Comparison of ENCODE assay signal across 8 cellular contexts in the genomic region with DNA sequence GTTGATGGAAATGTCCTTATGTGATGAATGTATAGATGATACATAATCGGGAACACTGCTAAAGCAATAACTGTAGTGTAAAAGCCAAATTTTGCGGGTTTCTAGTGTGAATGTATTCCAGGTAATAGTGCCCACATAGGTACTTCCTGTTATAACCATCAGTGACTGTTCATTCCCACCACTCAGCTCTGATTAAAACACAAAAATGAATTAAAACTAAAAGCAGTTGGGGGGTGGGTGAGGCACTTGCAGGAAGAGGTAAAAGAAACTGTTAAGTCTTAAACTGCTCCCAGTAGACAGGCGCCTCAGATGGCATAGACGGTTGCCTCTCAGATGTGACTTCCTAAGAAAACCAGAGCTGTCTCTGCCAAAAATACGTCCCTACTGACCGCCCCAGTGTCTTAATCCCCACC. TPM values are rescaled to one million over a fixed set of nuclear protein-coding genes. Genes with fewer than 3 reads are reported as not detected.
DNase-seq lines count a peak whose midpoint lies in the region; ATAC-seq and TF ChIP-seq lines count a peak whose summit lies in the region.

No MANE protein-coding gene starts in this region.

- peaks cover 0 to 41% (median 12%) of the 10 kb centered on the region in 4 donors for H3K4me1 ChIP-seq in right lobe of liver
- H3K4me1 ChIP-seq in thyroid gland = peaks cover 9 to 16% of the 10 kb centered on the region in 2 donors

- TF ChIP-seq CTCF in right lobe of liver (IDR thresholded peaks at IDR 0.05) (no peak), thyroid gland (IDR thresholded peaks at IDR 0.05) (no peak)

- no peaks in the 10 kb centered on the region for H3K27me3 Mint-ChIP-seq in activated T-cell treated with anti-CD3 and anti-CD28 coated beads, Interleukin-2, amount 50 U/mL, for 24 hours
- no peaks in the 10 kb centered on the region for H3K27me3 Mint-ChIP-seq in activated T-cell treated with anti-CD3 and anti-CD28 coated beads, Interleukin-2, amount 50 U/mL, for 4 hours (ENCODE audit: low read depth)

- peak overlapping the region; percentile 98 for H3K4me3 Mint-ChIP-seq in activated T-cell treated with anti-CD3 and anti-CD28 coated beads, Interleukin-2, amount 50 U/mL, for 24 hours
- peak overlapping the region; percentile 87 for H3K4me3 Mint-ChIP-seq in activated T-cell treated with anti-CD3 and anti-CD28 coated beads, Interleukin-2, amount 50 U/mL, for 4 hours

- no peaks in the 10 kb centered on the region for H3K9me3 ChIP-seq in right lobe of liver
- H3K9me3 ChIP-seq in thyroid gland = no peaks in the 10 kb centered on the region

- no peaks in the 10 kb centered on the region for H3K36me3 ChIP-seq in right lobe of liver
- no peaks in the 10 kb centered on the region for H3K36me3 ChIP-seq in thyroid gland

- WGBS in right lobe of liver (ENCODE audit: insufficient coverage, low coverage, low lambda C conversion rate, missing lambda C conversion rate) = 42% methylated on average over 4 of the region's 6 CpGs
- WGBS in thyroid gland, 2 donors = 83 to 85% methylated on average over 6 of the region's 6 CpGs

- ATAC-seq in activated T-cell treated with anti-CD3 and anti-CD28 coated beads, Interleukin-2, amount 50 U/mL, for 4 hours = peak; percentile 7 to 23
- ATAC-seq in right lobe of liver = no peak
- ATAC-seq in GM18873 (IDR thresholded peaks at IDR 0.05; ENCODE audit: low FRiP score, unreplicated experiment) = no peak
- no peak for ATAC-seq in GM19035 (IDR thresholded peaks at IDR 0.05; ENCODE audit: unreplicated experiment)

- H3K27me3 ChIP-seq in right lobe of liver = no peaks in the 10 kb centered on the region
- H3K27me3 ChIP-seq in thyroid gland = no peaks in the 10 kb centered on the region

- TF ChIP-seq POLR2A in right lobe of liver (IDR thresholded peaks at IDR 0.05) = no peak
- TF ChIP-seq POLR2A in thyroid gland (IDR thresholded peaks at IDR 0.05) = no peak

- intact Hi-C loops in right lobe of liver (cut with DNase I) = no loop called here
- intact Hi-C loops in thyroid gland (cut with DNase I) = no loop called here

- peaks cover 64% of the 10 kb centered on the region for H3K4me1 Mint-ChIP-seq in activated T-cell treated with anti-CD3 and anti-CD28 coated beads, Interleukin-2, amount 50 U/mL, for 24 hours (ENCODE audit: low read depth)
- peaks cover 43% of the 10 kb centered on the region for H3K4me1 Mint-ChIP-seq in activated T-cell treated with anti-CD3 and anti-CD28 coated beads, Interleukin-2, amount 50 U/mL, for 4 hours (ENCODE audit: low read depth)

- H3K27ac Mint-ChIP-seq in activated T-cell treated with anti-CD3 and anti-CD28 coated beads, Interleukin-2, amount 50 U/mL, for 24 hours = peak overlapping the region; percentile 97

- H3K36me3 Mint-ChIP-seq in activated T-cell treated with anti-CD3 and anti-CD28 coated beads, Interleukin-2, amount 50 U/mL, for 24 hours (ENCODE audit: low read depth) = peaks cover 39% of the 10 kb centered on the region
- H3K36me3 Mint-ChIP-seq in activated T-cell treated with anti-CD3 and anti-CD28 coated beads, Interleukin-2, amount 50 U/mL, for 4 hours (ENCODE audit: insufficient read depth) = peaks cover 13% of the 10 kb centered on the region

- peak overlapping the region; percentile 97 to 100 (median 99) for H3K27ac ChIP-seq in right lobe of liver
- peak overlapping the region in 2 of 3 donors; percentile 92 to 96 for H3K27ac ChIP-seq in thyroid gland

- no peaks in the 10 kb centered on the region for H3K9me3 Mint-ChIP-seq in activated T-cell treated with anti-CD3 and anti-CD28 coated beads, Interleukin-2, amount 50 U/mL, for 24 hours
- no peaks in the 10 kb centered on the region for H3K9me3 Mint-ChIP-seq in activated T-cell treated with anti-CD3 and anti-CD28 coated beads, Interleukin-2, amount 50 U/mL, for 4 hours

- peak; percentile 34 for DNase-seq in activated T-cell treated with anti-CD3 and anti-CD28 coated beads, Interleukin-2, amount 50 U/mL, for 24 hours
- DNase-seq in activated T-cell treated with anti-CD3 and anti-CD28 coated beads for 4 hours (no peak), right lobe of liver (no peak), thyroid gland (no peak), NCI-H345 treated with DMSO at 0.1 percent for 48 hours (lab: John Stamatoyannopoulos, UW; ENCODE audit: unreplicated experiment) (no peak)
- DNase-seq in activated T-cell treated with anti-CD3 and anti-CD28 coated beads, Interleukin-2, amount 50 U/mL, for 4 hours = peak; percentile 11

- H3K4me3 ChIP-seq in right lobe of liver = peak overlapping the region; percentile 78 to 87 (median 83)
- H3K4me3 ChIP-seq in thyroid gland (replicated peaks in 1 of 3) = peak overlapping the region in 1 of 3 donors; percentile 67

RNA-seq across cellular contexts. Expression of gene MTHFS, which starts 0.9 kb away (rescaled TPM):
- 10 to 100 TPM; 30.5 to 34.8 (median 33.1) TPM for total RNA-seq in activated T-cell treated with anti-CD3 and anti-CD28 coated beads, Interleukin-2, amount 50 U/mL, for 4 hours
- total RNA-seq in right lobe of liver (100 to 1,000 TPM in 5 of 6 experiments, 10 to 100 TPM in 1; 82.7 to 186 (median 158) TPM), thyroid gland (10 to 100 TPM; 18.2 to 29.5 (median 23.5) TPM)

Comparison
In these comparisons a context has a peak if more than half of its experiments do, and no peak if none do; other contexts are left out.
1. DNase-seq: peak in activated T-cell treated with anti-CD3 and anti-CD28 coated beads, Interleukin-2, amount 50 U/mL, for 24 hours (single experiment) and activated T-cell treated with anti-CD3 and anti-CD28 coated beads, Interleukin-2, amount 50 U/mL, for 4 hours (single experiment); none in activated T-cell treated with anti-CD3 and anti-CD28 coated beads for 4 hours (single experiment), right lobe of liver (0 of 3), thyroid gland (0 of 2) and NCI-H345 treated with DMSO at 0.1 percent for 48 hours (single experiment).
2. ATAC-seq: peak in activated T-cell treated with anti-CD3 and anti-CD28 coated beads, Interleukin-2, amount 50 U/mL, for 4 hours (2 of 2); none in right lobe of liver (0 of 4), GM18873 (single experiment) and GM19035 (single experiment).